In the genomic region with DNA sequence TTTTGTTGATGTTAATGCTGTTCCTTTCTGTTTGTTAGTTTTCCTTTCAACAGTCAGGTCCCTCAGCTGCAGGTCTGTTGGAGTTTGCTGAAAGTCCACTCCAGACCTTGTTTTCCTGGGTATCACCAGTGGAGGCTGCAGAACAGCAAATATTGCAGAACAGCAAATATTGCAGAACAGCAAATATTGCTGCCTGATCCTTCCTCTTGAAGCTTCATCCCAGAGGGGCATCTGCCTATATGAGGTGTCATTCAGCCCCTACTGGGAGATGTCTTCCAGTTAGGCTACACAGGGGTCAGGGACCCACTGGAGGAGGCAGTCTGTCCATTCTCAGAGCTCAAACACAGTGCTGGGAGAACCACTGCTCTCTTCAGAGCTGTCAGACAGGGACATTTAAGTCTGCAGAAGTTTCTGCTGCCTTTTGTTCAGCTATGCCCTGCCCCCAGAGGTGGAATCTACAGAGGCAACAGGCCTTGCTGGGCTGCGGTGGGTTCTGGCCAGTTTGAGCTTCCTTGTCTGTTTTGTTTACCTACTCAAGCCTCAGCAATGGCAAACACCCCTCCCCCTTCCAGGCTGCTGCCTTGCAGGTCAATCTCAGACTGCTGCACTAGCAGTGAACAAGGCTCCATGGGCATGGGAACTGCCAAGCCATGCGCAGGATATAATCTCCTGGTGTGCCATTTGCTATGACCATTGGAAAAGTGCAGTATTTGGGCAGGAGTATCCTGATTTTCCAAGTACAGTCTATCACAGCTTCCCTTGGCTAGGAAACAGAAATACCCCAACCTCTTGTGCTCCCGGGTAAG, we compare ENCODE assay signal across 4 cellular contexts. TPM values are rescaled to one million over a fixed set of nuclear protein-coding genes. Genes with fewer than 3 reads are reported as not detected.
"Had no signal": no experiment of that assay in that cellular context is flagged by ENCODE, and none has a peak within 500 bp of the region (broad histone marks: within the 10 kb centered on the region; RNA-seq: fewer than 3 reads in every experiment).

No MANE protein-coding gene starts in this region.

RNA-seq across cellular contexts. Expression of gene DHRS2, which starts 53.7 kb away (rescaled TPM):
- total RNA-seq: ascending aorta, bronchial epithelial cell, cardiac muscle cell, T-helper 17 cell had no signal
